Comparison of ENCODE assay signal across 18 cellular contexts in genomic region chr3:48269592-48269991, GRCh38. TPM values are rescaled to one million over a fixed set of nuclear protein-coding genes. Genes with fewer than 3 reads are reported as not detected.
DNase-seq lines count a peak whose midpoint lies in the region; ATAC-seq and TF ChIP-seq lines count a peak whose summit lies in the region.
"Had no signal": no experiment of that assay in that cellular context is flagged by ENCODE, and none has a peak within 500 bp of the region (broad histone marks: within the 10 kb centered on the region; RNA-seq: fewer than 3 reads in every experiment).

No MANE protein-coding gene starts in this region.

- no peaks in the 10 kb centered on the region for H3K9me3 Mint-ChIP-seq in CD4-positive, alpha-beta memory T cell
- peaks cover 38% of the 10 kb centered on the region for H3K9me3 Mint-ChIP-seq in GM23338
- no peaks in the 10 kb centered on the region for H3K9me3 Mint-ChIP-seq in activated naive CD8-positive, alpha-beta T cell treated with anti-CD3 and anti-CD28 coated beads, Interleukin-2, amount 50 U/mL, for 24 hours
- H3K9me3 Mint-ChIP-seq in naive thymus-derived CD8-positive, alpha-beta T cell: no peaks in the 10 kb centered on the region

- CTCF ChIA-PET in CD4-positive, alpha-beta memory T cell (lab: Charles Lee; ENCODE audit: partially characterized antibody): interaction anchor here (0.7 to 2.9 kb wide), 6 partner anchors 28 to 238 kb away, joined by 3 to 29 read pairs (median 5); partner anchors contain the start of gene ZNF589

- peak overlapping the region; percentile 74 to 89 (median 84) for H3K4me3 Mint-ChIP-seq in CD4-positive, alpha-beta memory T cell
- H3K4me3 Mint-ChIP-seq in GM23338: no peak overlapping the region
- H3K4me3 Mint-ChIP-seq in activated naive CD8-positive, alpha-beta T cell treated with anti-CD3 and anti-CD28 coated beads, Interleukin-2, amount 50 U/mL, for 24 hours: peak overlapping the region; percentile 52
- H3K4me3 Mint-ChIP-seq in naive thymus-derived CD8-positive, alpha-beta T cell: peak overlapping the region; percentile 65 to 89 (median 82)

- H3K27me3 ChIP-seq in CD4-positive, alpha-beta memory T cell (ENCODE audit: insufficient read depth, low read length): no peaks in the 10 kb centered on the region
- no peaks in the 10 kb centered on the region for H3K27me3 ChIP-seq in GM23338 (ENCODE audit: insufficient read depth)
- H3K27me3 ChIP-seq: BE2C, heart left ventricle had no signal

- intact Hi-C loops in CD4-positive, alpha-beta memory T cell (cut with micrococcal nuclease): loop anchor here (2.0 kb wide), 2 partner anchors 31 to 287 kb away; partner anchors contain the start of genes NME6 and PFKFB4

- 0 out of 2 replicates have a peak, but pooled peaks cover 6% of the 10 kb centered on the region for H3K79me2 ChIP-seq in GM23338 (replicated peaks; ENCODE audit: insufficient read depth)

- H3K4me1 Mint-ChIP-seq in CD4-positive, alpha-beta memory T cell: peaks cover 24 to 43% (median 34%) of the 10 kb centered on the region in 4 donors
- no peaks in the 10 kb centered on the region; the same call in 2 of the 3 replicates for H3K4me1 Mint-ChIP-seq in GM23338
- peaks cover 42% of the 10 kb centered on the region for H3K4me1 Mint-ChIP-seq in activated naive CD8-positive, alpha-beta T cell treated with anti-CD3 and anti-CD28 coated beads, Interleukin-2, amount 50 U/mL, for 24 hours
- H3K4me1 Mint-ChIP-seq in naive thymus-derived CD8-positive, alpha-beta T cell: peaks cover 20 to 38% (median 34%) of the 10 kb centered on the region in 4 donors

- TF ChIP-seq CTCF in GM23338 (conservative IDR thresholded peaks at IDR 0.05; ENCODE audit: low read depth in 2 of 2): no peak

- POLR2A ChIA-PET in CD4-positive, alpha-beta memory T cell (lab: Charles Lee; ENCODE audit: partially characterized antibody): interaction anchor here (0.5 to 3.2 kb wide), 5 partner anchors 29 to 753 kb away, joined by 3 to 36 read pairs (median 3); partner anchors contain the start of genes CCDC51, IP6K2, TMA7 and ZNF589
- POLR2A ChIA-PET in naive thymus-derived CD8-positive, alpha-beta T cell (lab: Charles Lee): interaction anchor here (0.6 to 3.4 kb wide), 6 partner anchors 20 to 181 kb away, joined by 4 to 26 read pairs (median 5); partner anchors contain the start of genes NME6 and ZNF589

- H3K4me1 ChIP-seq in CD4-positive, alpha-beta memory T cell (ENCODE audit: insufficient read depth, low read length): peaks cover 25% of the 10 kb centered on the region
- 0 out of 2 replicates have a peak, but pooled peaks cover 5% of the 10 kb centered on the region for H3K4me1 ChIP-seq in GM23338 (ENCODE audit: insufficient read depth)
- H3K4me1 ChIP-seq: BE2C had no signal

- H3K9me2 ChIP-seq in GM23338 (ENCODE audit: insufficient read depth): 0 out of 2 replicates have a peak, but pooled peaks cover 4% of the 10 kb centered on the region

- H3K27ac ChIP-seq in CD4-positive, alpha-beta memory T cell (ENCODE audit: low read depth, low read length): peak overlapping the region; percentile 53
- no peak overlapping the region for H3K27ac ChIP-seq in GM23338 (ENCODE audit: low read depth)
- H3K27ac ChIP-seq: heart left ventricle had no signal

- peak overlapping the region; percentile 81 to 96 (median 92) for H3K27ac Mint-ChIP-seq in CD4-positive, alpha-beta memory T cell
- H3K27ac Mint-ChIP-seq in GM23338: no peak overlapping the region
- H3K27ac Mint-ChIP-seq in activated naive CD8-positive, alpha-beta T cell treated with anti-CD3 and anti-CD28 coated beads, Interleukin-2, amount 50 U/mL, for 24 hours: peak overlapping the region; percentile 91
- peak overlapping the region; percentile 84 to 99 (median 93) for H3K27ac Mint-ChIP-seq in naive thymus-derived CD8-positive, alpha-beta T cell

- peaks cover 33% of the 10 kb centered on the region for H4K20me1 ChIP-seq in GM23338 (replicated peaks; ENCODE audit: insufficient read depth)

- peaks cover 5% of the 10 kb centered on the region for H3K36me3 ChIP-seq in CD4-positive, alpha-beta memory T cell (ENCODE audit: insufficient read depth, low read length)
- peaks cover 63% of the 10 kb centered on the region for H3K36me3 ChIP-seq in GM23338 (ENCODE audit: insufficient read depth)
- H3K36me3 ChIP-seq: BE2C had no signal

- peak overlapping the region; percentile 30 to 31 for H3K4me3 ChIP-seq in CD4-positive, alpha-beta memory T cell (ENCODE audit: low read length in 2 of 2)
- no peak overlapping the region for H3K4me3 ChIP-seq in GM23338
- H3K4me3 ChIP-seq: heart left ventricle had no signal

- H3F3A ChIP-seq in GM23338 (replicated peaks; ENCODE audit: low read depth): peaks cover 49% of the 10 kb centered on the region

- H3K36me3 Mint-ChIP-seq in CD4-positive, alpha-beta memory T cell: peaks cover 7 to 12% of the 10 kb centered on the region in 2 donors
- peaks cover 86% of the 10 kb centered on the region for H3K36me3 Mint-ChIP-seq in GM23338 (ENCODE audit: low read depth)
- peaks cover 32% of the 10 kb centered on the region for H3K36me3 Mint-ChIP-seq in activated naive CD8-positive, alpha-beta T cell treated with anti-CD3 and anti-CD28 coated beads, Interleukin-2, amount 50 U/mL, for 24 hours (ENCODE audit: low read depth)
- H3K36me3 Mint-ChIP-seq in naive thymus-derived CD8-positive, alpha-beta T cell: peaks cover 0 to 18% (median 0%) of the 10 kb centered on the region in 3 donors

- no peak overlapping the region for H3K4me2 ChIP-seq in GM23338

- no peaks in the 10 kb centered on the region for H3K27me3 Mint-ChIP-seq in CD4-positive, alpha-beta memory T cell
- H3K27me3 Mint-ChIP-seq in GM23338 (ENCODE audit: insufficient read depth, low read depth, poor library complexity): peaks cover 15% of the 10 kb centered on the region
- no peaks in the 10 kb centered on the region for H3K27me3 Mint-ChIP-seq in activated naive CD8-positive, alpha-beta T cell treated with anti-CD3 and anti-CD28 coated beads, Interleukin-2, amount 50 U/mL, for 24 hours
- no peaks in the 10 kb centered on the region for H3K27me3 Mint-ChIP-seq in naive thymus-derived CD8-positive, alpha-beta T cell

- H2AFZ ChIP-seq in GM23338: no peak overlapping the region

- ATAC-seq in GM23338: no peak
- no peak for ATAC-seq in activated naive CD8-positive, alpha-beta T cell treated with anti-CD3 and anti-CD28 coated beads, Interleukin-2, amount 50 U/mL, for 24 hours
- ATAC-seq in naive thymus-derived CD8-positive, alpha-beta T cell: no peak
- ATAC-seq in HG02870 (IDR thresholded peaks at IDR 0.05; ENCODE audit: unreplicated experiment): no peak
- ATAC-seq in HG02763 (IDR thresholded peaks at IDR 0.05; ENCODE audit: unreplicated experiment): no peak
- ATAC-seq: Panc1 had no signal

- DNase-seq in CD4-positive, alpha-beta memory T cell: no peak
- DNase-seq in GM23338 (ENCODE audit: low spot score) (no peak), middle frontal gyrus (ENCODE audit: extremely low spot score, low spot score) (no peak)
- DNase-seq in activated naive CD8-positive, alpha-beta T cell treated with anti-CD3 and anti-CD28 coated beads, Interleukin-2, amount 50 U/mL, for 24 hours: no peak
- DNase-seq in naive thymus-derived CD8-positive, alpha-beta T cell: peak in 1 of 10 donors; percentile 4
- DNase-seq: amniotic stem cell, BE2C, erythroblast, heart left ventricle, Kasumi-1, kidney, NCI-H1694, NCI-H526 treated with DMSO at 0.1 percent for 48 hours had no signal

- no peaks in the 10 kb centered on the region for H3K9me3 ChIP-seq in CD4-positive, alpha-beta memory T cell (ENCODE audit: control insufficient read depth in 1 of 2, low read length in 2 of 2)
- H3K9me3 ChIP-seq: BE2C, heart left ventricle had no signal

TF ChIP-seq in GM23338, 12 proteins besides CTCF, POLR2A, EP300 and RAD21:
- TF ChIP-seq POLR2AphosphoS5 (IDR thresholded peaks at IDR 0.05; ENCODE audit: low read depth): 0 out of 2 replicates have a peak, but pooled peaks have one; percentile 28
- TF ChIP-seq NANOG (IDR thresholded peaks at IDR 0.05; ENCODE audit: borderline replicate concordance): no peak
TF ChIP-seq in GM23338: peak in this region for 1.

RNA-seq across cellular contexts. Expression of gene ZNF589, which starts 28.7 kb away (rescaled TPM):
- total RNA-seq in CD4-positive, alpha-beta memory T cell: 10 to 100 TPM; 49.4 to 58.6 TPM
- polyA plus RNA-seq in CD4-positive, alpha-beta memory T cell: 1 to 10 TPM; 2.7 to 6.7 TPM
- 106 and 115 TPM in 2 replicates for total RNA-seq in GM23338 (2014; rRNA removed; shearing (Covaris generic))
- polyA plus RNA-seq in GM23338 (2016; fragmentation: Nextera tagmentation; extraction: Ambion mirVana): 32.1 and 36.3 TPM in 2 replicates
- total RNA-seq in naive thymus-derived CD8-positive, alpha-beta T cell: 10 to 100 TPM; 37.6 to 39.2 TPM
- polyA plus RNA-seq in naive thymus-derived CD8-positive, alpha-beta T cell: 1 to 10 TPM; 4.7 to 9.7 (median 6.6) TPM

RNA-seq across cellular contexts. Expression of gene NME6, which starts 31.6 kb away (rescaled TPM):
- 10 to 100 TPM; 43.2 to 45.8 TPM for total RNA-seq in CD4-positive, alpha-beta memory T cell
- polyA plus RNA-seq in CD4-positive, alpha-beta memory T cell: 10 to 100 TPM; 56.9 to 64.2 TPM
- 12.4 and 16.4 TPM in 2 replicates for total RNA-seq in GM23338 (2014; rRNA removed; shearing (Covaris generic))
- 11.2 and 11.7 TPM in 2 replicates for polyA plus RNA-seq in GM23338 (2016; fragmentation: Nextera tagmentation; extraction: Ambion mirVana)
- total RNA-seq in naive thymus-derived CD8-positive, alpha-beta T cell: 10 to 100 TPM; 34.3 to 40.4 TPM
- polyA plus RNA-seq in naive thymus-derived CD8-positive, alpha-beta T cell: 10 to 100 TPM; 47.7 to 50.3 (median 48.6) TPM

RNA-seq across cellular contexts. Expression of gene CAMP, which starts 46.3 kb away (rescaled TPM):
- not detected for total RNA-seq in CD4-positive, alpha-beta memory T cell
- polyA plus RNA-seq in CD4-positive, alpha-beta memory T cell: not detected
- total RNA-seq in GM23338 (2014; rRNA removed; shearing (Covaris generic)): not detected in 2 replicates
- not detected in 2 replicates for polyA plus RNA-seq in GM23338 (2016; fragmentation: Nextera tagmentation; extraction: Ambion mirVana)
- total RNA-seq in naive thymus-derived CD8-positive, alpha-beta T cell: not detected
- polyA plus RNA-seq in naive thymus-derived CD8-positive, alpha-beta T cell: not detected
- total RNA-seq: kidney; mucosa of gallbladder; T-helper 1 cell treated with Interleukin-12 subunit alpha and Interleukin-12 subunit beta and Interleukin-4 antibody, amounts not matched to agents 30 ng/mL and 1 ng/mL, for 36 hours had no signal
